ENCODE assay signal across 9 cellular contexts in the genomic region with DNA sequence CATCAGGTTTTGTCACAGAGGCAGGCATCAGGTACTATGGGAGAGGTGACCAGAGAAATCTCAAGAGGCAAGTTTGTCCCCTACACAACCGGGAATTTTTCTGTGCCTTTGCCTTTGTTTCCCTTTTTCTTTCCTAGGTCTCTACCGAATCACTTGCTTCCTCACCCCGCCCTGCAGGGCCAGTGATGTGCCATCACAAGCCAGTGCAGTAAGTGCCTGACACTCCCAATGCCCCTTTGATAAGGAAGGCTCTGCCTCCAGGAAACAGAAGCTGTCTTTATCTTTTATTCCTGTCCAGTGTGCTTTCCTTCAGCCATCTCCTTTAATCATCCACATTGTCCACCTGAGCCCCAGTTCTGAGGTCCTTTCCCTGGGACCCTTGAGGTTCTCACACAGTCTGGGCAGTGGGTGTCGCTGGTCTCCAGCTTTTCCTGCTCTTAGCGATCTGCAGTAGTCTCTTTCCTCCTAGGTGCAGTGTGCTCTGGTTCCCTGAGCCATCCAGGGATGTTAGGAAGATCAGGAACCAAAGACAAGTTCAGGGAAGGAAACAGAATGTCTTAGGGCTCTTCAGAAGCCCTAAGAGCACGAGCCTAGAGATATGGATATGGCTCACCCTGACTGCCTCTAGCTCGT. TPM values are rescaled to one million over a fixed set of nuclear protein-coding genes. Genes with fewer than 3 reads are reported as not detected.
DNase-seq lines count a peak whose midpoint lies in the region; ATAC-seq and TF ChIP-seq lines count a peak whose summit lies in the region.
"Had no signal": no experiment of that assay in that cellular context is flagged by ENCODE, and none has a peak within 500 bp of the region (broad histone marks: within the 10 kb centered on the region; RNA-seq: fewer than 3 reads in every experiment).

No MANE protein-coding gene starts in this region.

- H3K27me3 ChIP-seq in fibroblast of lung (ENCODE audit: control insufficient read depth, insufficient read depth, low read length): no peaks in the 10 kb centered on the region

- no peaks in the 10 kb centered on the region for H3K79me2 ChIP-seq in fibroblast of lung (ENCODE audit: control insufficient read depth, insufficient read depth, low read length)

- H3K36me3 ChIP-seq in fibroblast of lung (ENCODE audit: control insufficient read depth, insufficient read depth, low read length): no peaks in the 10 kb centered on the region
- H3K36me3 ChIP-seq: HAP-1 had no signal

- no peak overlapping the region for H3K4me3 ChIP-seq in GM12875 (ENCODE audit: low read depth, low read length)
- H3K4me3 ChIP-seq in fibroblast of lung (replicated peaks in 1 of 4; ENCODE audit: control extremely low read depth in 1 of 4, insufficient read depth in 1 of 4, low read depth in 3 of 4, low read length in 4 of 4): no peak overlapping the region
- H3K4me3 ChIP-seq: HAP-1 had no signal

- ATAC-seq in GM18517 (IDR thresholded peaks at IDR 0.05; ENCODE audit: unreplicated experiment) (no peak), HG03442 (IDR thresholded peaks at IDR 0.05; ENCODE audit: unreplicated experiment) (no peak)

- peak; percentile 32 for DNase-seq in AG08395 (ENCODE audit: low spot score)
- DNase-seq in RPMI7951 (ENCODE audit: low read depth): peak; percentile 13
- DNase-seq in fibroblast of lung (ENCODE audit: low read depth in 2 of 2): peak; percentile 5 to 20
- DNase-seq in pons (ENCODE audit: low spot score): peak; percentile 10
- DNase-seq in NK-92 treated with Interleukin-12 subunit alpha and Interleukin-12 subunit beta, amount 100 ng/mL, for 24 hours (lab: John Stamatoyannopoulos, UW): no peak

- H2AFZ ChIP-seq in fibroblast of lung (ENCODE audit: low read length): no peak overlapping the region

- no peaks in the 10 kb centered on the region for H3K9me3 ChIP-seq in fibroblast of lung (ENCODE audit: control insufficient read depth, insufficient read depth, low read depth, low read length)

- H3K9ac ChIP-seq in fibroblast of lung (ENCODE audit: insufficient read depth, low read length): no peak overlapping the region

- no peaks in the 10 kb centered on the region for H3K4me1 ChIP-seq in fibroblast of lung (ENCODE audit: control insufficient read depth, extremely low read depth, insufficient read depth, low read length)
- H3K4me1 ChIP-seq: HAP-1 had no signal

- H3K27ac ChIP-seq in fibroblast of lung (ENCODE audit: insufficient read depth, low read length): no peak overlapping the region

- TF ChIP-seq CTCF in GM12875 (IDR thresholded peaks at IDR 0.05; ENCODE audit: borderline replicate concordance, insufficient read depth, low read depth, low read length) (peak; percentile 38; the same call in 1 of the 2 replicates), fibroblast of lung (conservative IDR thresholded peaks at IDR 0.05 in 1 of 2, IDR thresholded peaks at IDR 0.05 in 1 of 2; ENCODE audit: low read depth in 1 of 2, low read length in 2 of 2) (peak; percentile 23 to 30)

- H3K4me2 ChIP-seq in fibroblast of lung (ENCODE audit: extremely low read depth, insufficient read depth, low read length): no peak overlapping the region

- no peaks in the 10 kb centered on the region for H4K20me1 ChIP-seq in fibroblast of lung (ENCODE audit: control insufficient read depth, extremely low read depth, insufficient read depth, low read length)

RNA-seq across cellular contexts. Expression of gene GJA5, which starts 36.6 kb away (rescaled TPM):
- total RNA-seq in RPMI7951 (2014; rRNA removed; shearing (Covaris generic)): 0.12 TPM in 1 of 2 replicates, not detected in the other
- total RNA-seq in fibroblast of lung: not detected in 2 replicates
- 0.14 TPM in 1 of 2 replicates, not detected in the other for polyA plus RNA-seq in fibroblast of lung
- polyA plus RNA-seq in fibroblast of lung (2012): 0.07 TPM in 1 of 2 replicates, not detected in the other
- not detected in 2 replicates for polyA minus RNA-seq in fibroblast of lung (ENCODE audit: low replicate concordance)

RNA-seq across cellular contexts. Expression of gene ACP6, which starts 53.5 kb away (rescaled TPM):
- 5.7 and 7.9 TPM in 2 replicates for total RNA-seq in RPMI7951 (2014; rRNA removed; shearing (Covaris generic))
- total RNA-seq in fibroblast of lung: 5.1 and 7.4 TPM in 2 replicates
- polyA plus RNA-seq in fibroblast of lung: 3.9 and 7.6 TPM in 2 replicates
- polyA plus RNA-seq in fibroblast of lung (2012): 5.9 and 12.2 TPM in 2 replicates
- polyA minus RNA-seq in fibroblast of lung (ENCODE audit: low replicate concordance): 5.3 and 11.6 TPM in 2 replicates
